Comparison of ENCODE assay signal across 8 cellular contexts in the genomic region with DNA sequence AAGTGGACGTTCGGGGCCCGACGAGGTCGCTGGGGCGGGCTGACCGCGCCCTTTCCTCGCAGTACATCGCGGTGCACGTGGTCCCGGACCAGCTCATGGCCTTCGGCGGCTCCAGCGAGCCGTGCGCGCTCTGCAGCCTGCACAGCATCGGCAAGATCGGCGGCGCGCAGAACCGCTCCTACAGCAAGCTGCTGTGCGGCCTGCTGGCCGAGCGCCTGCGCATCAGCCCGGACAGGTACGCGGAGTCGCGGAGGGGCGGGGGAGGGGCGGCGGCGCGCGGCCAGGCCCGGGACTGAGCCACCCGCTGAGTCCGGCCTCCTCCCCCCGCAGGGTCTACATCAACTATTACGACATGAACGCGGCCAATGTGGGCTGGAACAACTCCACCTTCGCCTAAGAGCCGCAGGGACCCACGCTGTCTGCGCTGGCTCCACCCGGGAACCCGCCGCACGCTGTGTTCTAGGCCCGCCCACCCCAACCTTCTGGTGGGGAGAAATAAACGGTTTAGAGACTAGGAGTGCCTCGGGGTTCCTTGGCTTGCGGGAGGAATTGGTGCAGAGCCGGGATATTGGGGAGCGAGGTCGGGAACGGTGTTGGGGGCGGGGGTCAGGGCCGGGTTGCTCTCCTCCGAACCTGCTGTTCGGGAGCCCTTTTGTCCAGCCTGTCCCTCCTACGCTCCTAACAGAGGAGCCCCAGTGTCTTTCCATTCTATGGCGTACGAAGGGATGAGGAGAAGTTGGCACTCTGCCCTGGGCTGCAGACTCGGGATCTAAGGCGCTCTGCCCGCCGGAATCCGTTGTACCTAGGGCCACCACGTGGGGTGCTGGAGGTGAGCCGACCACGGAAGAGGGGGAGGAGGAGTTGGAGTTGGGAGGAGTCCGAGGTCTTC. TPM values are rescaled to one million over a fixed set of nuclear protein-coding genes. Genes with fewer than 3 reads are reported as not detected.
A peak's percentile ranks its signal among the peaks of the same experiment; 100 is the strongest.
DNase-seq lines count a peak whose midpoint lies in the region; TF ChIP-seq lines count a peak whose summit lies in the region.

No MANE protein-coding gene starts in this region.

- H3F3A ChIP-seq in OCI-LY1 (ENCODE audit: insufficient read depth, low read length): no peaks in the 10 kb centered on the region

- no peak overlapping the region for H2AFZ ChIP-seq in OCI-LY1 (ENCODE audit: low read length)

- H3K79me2 ChIP-seq in OCI-LY1 (ENCODE audit: insufficient read depth, low read length): no peaks in the 10 kb centered on the region; the same call in 1 of the 2 replicates

- DNase-seq in AML-193 (lab: John Stamatoyannopoulos, UW): peak; percentile 77 to 88
- DNase-seq in GM19240 (ENCODE audit: insufficient read length, low spot score): peak; percentile 70
- DNase-seq in HT-29 (ENCODE audit: low spot score): peak; percentile 80
- DNase-seq in activated T-cell treated with anti-CD3 and anti-CD28 coated beads, Interleukin-2, amount 50 U/mL, for 1 hour: peak; percentile 66
- DNase-seq in stimulated activated CD8-positive, alpha-beta memory T cell treated with anti-CD3 and anti-CD28 coated beads, Interleukin-7, amount 100 ng/mL, for 24 hours (ENCODE audit: low read depth): peak; percentile 43

- TF ChIP-seq CTCF in OCI-LY1 (IDR thresholded peaks at IDR 0.05; ENCODE audit: low read length): peak; percentile 54

- H3K27me3 ChIP-seq in OCI-LY1 (ENCODE audit: insufficient read depth, low read length): no peaks in the 10 kb centered on the region
- no peaks in the 10 kb centered on the region for H3K27me3 ChIP-seq in esophagus (ENCODE audit: control insufficient read depth in 1 of 2, insufficient read depth in 2 of 2, low read length in 2 of 2)
- no peaks in the 10 kb centered on the region for H3K27me3 ChIP-seq in muscle layer of duodenum (ENCODE audit: low read depth, low read length)

- WGBS in esophagus, 2 donors: 1% methylated on average over 76 to 79 of the region's 79 CpGs

- no peaks in the 10 kb centered on the region for H3K9me2 ChIP-seq in OCI-LY1 (ENCODE audit: low read depth, low read length)

- H3K36me3 ChIP-seq in OCI-LY1 (ENCODE audit: insufficient read depth, low read length) (peaks cover 50% of the 10 kb centered on the region), esophagus (ENCODE audit: control insufficient read depth in 2 of 2, insufficient read depth in 2 of 2, low read length in 1 of 2) (peaks cover 0 to 16% of the 10 kb centered on the region in 2 donors), muscle layer of duodenum (ENCODE audit: control insufficient read depth in 1 of 2, insufficient read depth in 2 of 2, low read length in 2 of 2) (peaks cover 5 to 13% of the 10 kb centered on the region in 2 donors)

- H3K4me3 ChIP-seq in OCI-LY1 (ENCODE audit: low read depth, low read length, poor library complexity, severe bottlenecking) (peak overlapping the region; percentile 75), esophagus (ENCODE audit: low read depth in 1 of 2, low read length in 2 of 2) (peak overlapping the region; percentile 76 to 86), muscle layer of duodenum (ENCODE audit: low read depth in 1 of 2, low read length in 2 of 2) (peak overlapping the region; percentile 67 to 78)

- peak overlapping the region; percentile 90 for H3K27ac ChIP-seq in OCI-LY1 (ENCODE audit: low read depth, low read length, poor library complexity, severe bottlenecking)
- H3K27ac ChIP-seq in esophagus (ENCODE audit: low read depth in 2 of 2, low read length in 1 of 2): peak overlapping the region; percentile 98 to 99
- H3K27ac ChIP-seq in muscle layer of duodenum (ENCODE audit: low read length): peak overlapping the region; percentile 93

- peaks cover 22% of the 10 kb centered on the region for H3K4me1 ChIP-seq in OCI-LY1 (ENCODE audit: insufficient read depth, low read length, severe bottlenecking)
- H3K4me1 ChIP-seq in esophagus (ENCODE audit: control insufficient read depth in 2 of 2, insufficient read depth in 2 of 2, low read length in 1 of 2): peaks cover 11 to 17% of the 10 kb centered on the region in 2 donors
- peaks cover 5 to 11% of the 10 kb centered on the region in 2 donors for H3K4me1 ChIP-seq in muscle layer of duodenum (ENCODE audit: control insufficient read depth in 1 of 2, insufficient read depth in 2 of 2, low read length in 2 of 2)

- H3K9ac ChIP-seq in OCI-LY1 (ENCODE audit: low read length): peak overlapping the region; percentile 86

- H3K9me3 ChIP-seq in OCI-LY1 (ENCODE audit: low read length): no peaks in the 10 kb centered on the region
- no peaks in the 10 kb centered on the region for H3K9me3 ChIP-seq in esophagus (ENCODE audit: control insufficient read depth in 2 of 2, insufficient read depth in 1 of 2, low read depth in 1 of 2, low read length in 1 of 2)
- no peaks in the 10 kb centered on the region for H3K9me3 ChIP-seq in muscle layer of duodenum (ENCODE audit: control insufficient read depth in 1 of 2, low read length in 2 of 2)

- H3K4me2 ChIP-seq in OCI-LY1 (ENCODE audit: low read length): peak overlapping the region; percentile 92

- H4K20me1 ChIP-seq in OCI-LY1 (ENCODE audit: insufficient read depth, low read length): no peaks in the 10 kb centered on the region

RNA-seq across cellular contexts. Expression of a gene that starts 0.8 kb away (rescaled TPM):
- total RNA-seq in HT-29 (2014; rRNA removed; shearing (Covaris generic)): 875 and 977 TPM in 2 replicates
- polyA plus RNA-seq in esophagus: 1,000 to 10,000 TPM in 1 of 2 donors, 100 to 1,000 TPM in 1; 706 to 1,271 TPM

RNA-seq across cellular contexts. Expression of a gene that starts 37.3 kb away (rescaled TPM):
- total RNA-seq in HT-29 (2014; rRNA removed; shearing (Covaris generic)): 7.7 and 9.7 TPM in 2 replicates
- 1 to 10 TPM; 2.5 to 3.9 TPM for polyA plus RNA-seq in esophagus

RNA-seq across cellular contexts. Expression of a gene that starts 56.1 kb away (rescaled TPM):
- 0.79 and 0.91 TPM in 2 replicates for total RNA-seq in HT-29 (2014; rRNA removed; shearing (Covaris generic))
- polyA plus RNA-seq in esophagus: 1 to 10 TPM in 1 of 2 donors, under 1 TPM in 1; 0.58 to 1.1 TPM

Comparison
In these comparisons a context has a peak if more than half of its experiments do, and no peak if none do; other contexts are left out.
1. Peak in every context shown above with its lines: DNase-seq, H3K4me3 ChIP-seq and H3K27ac ChIP-seq.